Comparison of ENCODE assay signal across 9 cellular contexts in the genomic region with DNA sequence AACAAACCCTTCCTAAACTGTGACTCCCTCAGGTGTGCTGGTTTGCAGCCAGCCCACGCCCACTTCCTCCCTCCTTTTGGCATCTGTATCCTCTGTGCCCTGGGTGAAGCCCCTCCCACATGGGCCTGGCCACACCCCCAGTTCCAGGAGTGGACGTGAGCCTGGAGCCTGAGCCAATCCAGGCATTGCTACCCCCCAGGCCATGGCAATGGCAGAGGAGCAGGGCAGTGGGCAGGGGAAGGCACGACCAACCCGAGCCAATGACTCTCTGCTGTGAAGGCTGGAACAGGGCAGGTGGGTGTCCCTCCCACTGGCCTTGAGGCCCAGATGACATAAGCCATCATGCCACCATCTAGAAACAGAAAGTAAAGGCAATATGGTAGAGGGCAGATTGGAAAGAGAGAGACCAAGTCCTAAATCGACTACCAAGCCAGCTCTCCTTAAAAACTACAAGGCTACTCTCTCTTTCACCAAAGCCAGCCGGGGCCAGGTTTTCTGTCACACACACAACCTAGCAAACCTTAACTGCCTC. TPM values are rescaled to one million over a fixed set of nuclear protein-coding genes. Genes with fewer than 3 reads are reported as not detected.
DNase-seq lines count a peak whose midpoint lies in the region; ATAC-seq and TF ChIP-seq lines count a peak whose summit lies in the region.
"Had no signal": no experiment of that assay in that cellular context is flagged by ENCODE, and none has a peak within 500 bp of the region (broad histone marks: within the 10 kb centered on the region; RNA-seq: fewer than 3 reads in every experiment).

No MANE protein-coding gene starts in this region.

- ATAC-seq in Right ventricle myocardium superior (ENCODE audit: poor library complexity): peak; percentile 18

- peaks cover 65% of the 10 kb centered on the region for H3F3A ChIP-seq in PC-9 (ENCODE audit: insufficient read depth, low read depth)

- BruUV-seq in PC-9 (replicated peaks; lab: Mats Ljungman, UMichigan) (no TSS peak), OCI-LY7 (replicated peaks; lab: Mats Ljungman, UMichigan) (no TSS peak)

- no peak overlapping the region for H3K4me3 ChIP-seq in right atrium auricular region
- H3K4me3 ChIP-seq in PC-9: peak overlapping the region; percentile 47; the same call in 1 of the 2 replicates
- no peak overlapping the region for H3K4me3 ChIP-seq in urinary bladder (ENCODE audit: low read depth, low read length)
- no peak overlapping the region for H3K4me3 ChIP-seq in OCI-LY7 (ENCODE audit: low read depth, low read length, poor library complexity, severe bottlenecking)

- no peak for TF ChIP-seq CTCF in right atrium auricular region (IDR thresholded peaks at IDR 0.05)
- TF ChIP-seq CTCF in PC-9 (conservative IDR thresholded peaks at IDR 0.05): no peak
- TF ChIP-seq CTCF in OCI-LY7 (conservative IDR thresholded peaks at IDR 0.05; ENCODE audit: low read length): no peak

- H3K4me2 ChIP-seq in PC-9: peak overlapping the region; percentile 79
- H3K4me2 ChIP-seq in OCI-LY7 (ENCODE audit: low read length): no peak overlapping the region

- H3K27ac ChIP-seq in right atrium auricular region: peak overlapping the region in 1 of 2 donors; percentile 48
- H3K27ac ChIP-seq in PC-9: peak overlapping the region; percentile 98
- H3K27ac ChIP-seq in urinary bladder (ENCODE audit: low read depth): peak overlapping the region; percentile 54
- H3K27ac ChIP-seq in OCI-LY7 (ENCODE audit: low read depth, low read length, poor library complexity, severe bottlenecking): no peak overlapping the region

- no peak for DNase-seq in Right ventricle myocardium superior
- no peak for DNase-seq in right atrium auricular region (ENCODE audit: low spot score)
- peak; percentile 87 to 96 for DNase-seq in PC-9
- DNase-seq in iPS-NIHi11 (ENCODE audit: low spot score): peak; percentile 86
- no peak for DNase-seq in NCI-H446 (lab: John Stamatoyannopoulos, UW)
- DNase-seq in NCI-H524 treated with DMSO at 0.1 percent for 48 hours (lab: John Stamatoyannopoulos, UW): no peak
- no peak for DNase-seq in OCI-LY7 (ENCODE audit: low spot score)
- DNase-seq: activated naive CD8-positive, alpha-beta T cell treated with anti-CD3 and anti-CD28 coated beads for 36 hours had no signal

- intact Hi-C loops in Right ventricle myocardium superior (cut with DNase I): no loop called here
- intact Hi-C loops in PC-9 (cut with micrococcal nuclease; ENCODE audit: unreplicated experiment): loop anchor here (5.0 kb wide), 1 partner anchor 1970 kb away; no protein-coding TSS in a partner anchor
- intact Hi-C loops in OCI-LY7 (cut with micrococcal nuclease; ENCODE audit: unreplicated experiment): no loop called here

- H3K27me3 ChIP-seq in right atrium auricular region (no peaks in the 10 kb centered on the region), PC-9 (ENCODE audit: insufficient read depth, low read depth) (no peaks in the 10 kb centered on the region)

- WGBS in urinary bladder: 90% methylated on average over 6 of the region's 6 CpGs

- H3K36me3 ChIP-seq in right atrium auricular region: no peaks in the 10 kb centered on the region
- peaks cover 27% of the 10 kb centered on the region for H3K36me3 ChIP-seq in PC-9 (ENCODE audit: low read depth)
- no peaks in the 10 kb centered on the region for H3K36me3 ChIP-seq in urinary bladder (ENCODE audit: insufficient read depth)
- no peaks in the 10 kb centered on the region for H3K36me3 ChIP-seq in OCI-LY7 (ENCODE audit: insufficient read depth, low read length)

- no peaks in the 10 kb centered on the region for H3K9me2 ChIP-seq in PC-9 (ENCODE audit: insufficient read depth)
- H3K9me2 ChIP-seq in OCI-LY7 (ENCODE audit: insufficient read depth, low read length): no peaks in the 10 kb centered on the region

- CTCF ChIA-PET in PC-9 (lab: Charles Lee) (no interaction called here), OCI-LY7 (lab: Charles Lee; ENCODE audit: unreplicated experiment) (no interaction called here)

- H4K20me1 ChIP-seq in PC-9 (ENCODE audit: insufficient read depth) (no peaks in the 10 kb centered on the region), OCI-LY7 (ENCODE audit: insufficient read depth, low read length) (no peaks in the 10 kb centered on the region)

- H3K79me2 ChIP-seq in PC-9 (ENCODE audit: low read depth) (peaks cover 100% of the 10 kb centered on the region), OCI-LY7 (ENCODE audit: insufficient read depth, low read depth, low read length) (no peaks in the 10 kb centered on the region)

- H3K9me3 ChIP-seq in right atrium auricular region (peaks cover 0 to 8% of the 10 kb centered on the region in 2 donors), PC-9 (ENCODE audit: insufficient read depth, low read depth) (peaks cover 11% of the 10 kb centered on the region), OCI-LY7 (ENCODE audit: low read length) (no peaks in the 10 kb centered on the region)

- H2AFZ ChIP-seq in PC-9 (no peak overlapping the region), OCI-LY7 (ENCODE audit: low read length) (no peak overlapping the region)

- H3K4me1 ChIP-seq in right atrium auricular region (peaks cover 6 to 49% of the 10 kb centered on the region in 2 donors), PC-9 (replicated peaks; ENCODE audit: insufficient read depth) (peaks cover 63% of the 10 kb centered on the region), urinary bladder (ENCODE audit: insufficient read depth) (peaks cover 3% of the 10 kb centered on the region), OCI-LY7 (ENCODE audit: insufficient read depth, low read length, poor library complexity, severe bottlenecking) (no peaks in the 10 kb centered on the region)

- POLR2A ChIA-PET in PC-9 (lab: Charles Lee; ENCODE audit: unreplicated experiment): interaction anchor here (0.6 kb wide), 1 partner anchor 72 kb away, joined by 6 read pairs; no protein-coding TSS in a partner anchor
- POLR2A ChIA-PET in OCI-LY7 (lab: Charles Lee): no interaction called here

RNA-seq across cellular contexts. Expression of gene FAM174B, which starts 18.6 kb away (rescaled TPM):
- 11.9 TPM for total RNA-seq in Right ventricle myocardium superior
- total RNA-seq in right atrium auricular region: 1 to 10 TPM; 6.2 to 7.1 TPM
- 77.5 and 90.3 TPM in 2 replicates for total RNA-seq in PC-9 (2021)
- 26.1 TPM for total RNA-seq in urinary bladder
- polyA plus RNA-seq in urinary bladder: 12.3 TPM
- total RNA-seq in OCI-LY7 (2014; rRNA removed; shearing (Covaris generic)): 1.3 and 2.5 TPM in 2 replicates
- total RNA-seq in OCI-LY7 (2022): 18.3 and 24.4 TPM in 2 replicates

Comparison
In these comparisons a context has a peak if more than half of its experiments do, and no peak if none do; other contexts are left out.
1. DNase-seq: peak in PC-9 (2 of 2) and iPS-NIHi11 (single experiment); none in Right ventricle myocardium superior (single experiment), right atrium auricular region (single experiment), NCI-H446 (0 of 2), NCI-H524 treated with DMSO at 0.1 percent for 48 hours (single experiment) and OCI-LY7 (single experiment).